In the genomic region with DNA sequence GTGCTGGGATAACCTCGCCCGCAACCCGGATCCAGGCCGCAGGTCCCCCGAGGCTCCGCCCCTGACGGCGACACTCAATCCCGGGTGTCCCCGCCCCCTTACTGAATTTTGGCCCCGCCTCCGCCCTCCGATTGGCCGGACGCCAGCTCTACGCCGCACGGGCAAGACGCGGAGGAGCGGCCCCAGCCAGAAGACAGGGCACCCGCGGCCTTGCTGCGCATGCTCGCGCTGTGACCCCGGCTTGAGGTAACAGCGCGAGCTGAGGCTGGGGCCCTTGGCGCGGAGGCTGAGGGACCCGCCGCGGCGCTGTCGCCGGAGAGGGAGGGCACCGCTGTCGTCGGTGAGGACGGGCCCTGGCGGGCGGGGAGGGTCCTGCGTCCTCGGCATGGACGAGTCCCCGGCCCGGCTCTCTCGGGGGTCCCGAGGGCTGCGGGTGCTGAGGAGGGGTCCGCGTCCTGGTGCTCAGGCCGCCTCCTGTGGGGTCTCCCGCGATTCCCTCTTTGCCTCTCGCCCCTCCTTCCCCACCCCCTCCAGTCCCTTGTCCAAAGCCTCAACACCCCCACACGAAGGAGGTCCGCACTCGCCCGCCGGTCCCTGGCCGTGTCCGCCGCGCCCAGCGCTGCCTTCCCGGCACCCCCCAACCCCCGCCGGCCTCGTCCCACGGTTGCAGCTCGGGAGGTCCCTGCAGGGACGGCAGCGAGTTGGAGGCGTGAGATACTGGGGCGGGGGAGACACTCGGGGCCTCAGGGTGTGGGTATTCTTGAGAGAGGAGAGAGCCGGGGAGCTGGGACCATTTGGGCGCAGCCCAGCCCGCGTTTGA, we compare ENCODE assay signal across 8 cellular contexts. TPM values are rescaled to one million over a fixed set of nuclear protein-coding genes. Genes with fewer than 3 reads are reported as not detected.
DNase-seq lines count a peak whose midpoint lies in the region; ATAC-seq and TF ChIP-seq lines count a peak whose summit lies in the region.

Gene FLYWCH2 (plus strand): TSS at position 189 of the 820 bp plus-strand sequence. CDS start 13,235 bp downstream, outside the sequence.

- H3K9me3 ChIP-seq in parathyroid adenoma (ENCODE audit: control insufficient read depth, low read length) = no peaks in the 10 kb centered on the region
- no peaks in the 10 kb centered on the region for H3K9me3 ChIP-seq in tibial nerve

- ATAC-seq in HG02763 (IDR thresholded peaks at IDR 0.05; ENCODE audit: unreplicated experiment) = peak; percentile 76
- peak; percentile 88 for ATAC-seq in activated naive CD8-positive, alpha-beta T cell treated with anti-CD3 and anti-CD28 coated beads, Interleukin-2, amount 50 U/mL, for 24 hours
- ATAC-seq in Right ventricle myocardium superior (ENCODE audit: poor library complexity) = peak; percentile 92

- H3K4me3 ChIP-seq in parathyroid adenoma (ENCODE audit: low read depth, low read length) (peak within 1 kb of the TSS; percentile 90), tibial nerve (peak within 1 kb of the TSS; percentile 81 to 94 (median 85))

- no peaks in the 10 kb centered on the region for H3K27me3 Mint-ChIP-seq in activated naive CD8-positive, alpha-beta T cell treated with anti-CD3 and anti-CD28 coated beads, Interleukin-2, amount 50 U/mL, for 24 hours

- peak within 1 kb of the TSS; percentile 87 for H3K4me3 Mint-ChIP-seq in activated naive CD8-positive, alpha-beta T cell treated with anti-CD3 and anti-CD28 coated beads, Interleukin-2, amount 50 U/mL, for 24 hours

- TF ChIP-seq POLR2A in tibial nerve (IDR thresholded peaks at IDR 0.05) = peak in 1 of 2 donors; percentile 68

- H3K4me2 ChIP-seq in parathyroid adenoma (ENCODE audit: low read length) = peak within 1 kb of the TSS; percentile 86

- H3K27ac ChIP-seq in parathyroid adenoma (peak within 1 kb of the TSS; percentile 90), tibial nerve (peak within 1 kb of the TSS; percentile 87 to 97 (median 95))

- WGBS in tibial nerve, 2 donors = 1% methylated on average over 54 to 66 of the region's 82 CpGs

- H3K27me3 ChIP-seq in parathyroid adenoma (ENCODE audit: control insufficient read depth, insufficient read depth, low read length) = no peaks in the 10 kb centered on the region
- no peaks in the 10 kb centered on the region for H3K27me3 ChIP-seq in tibial nerve

- TF ChIP-seq CTCF in GM12872 (IDR thresholded peaks at IDR 0.05; ENCODE audit: insufficient read depth, low read depth, low read length) (0 out of 3 replicates have a peak, but pooled peaks have one; percentile 15), parathyroid adenoma (IDR thresholded peaks at IDR 0.05) (no peak), tibial nerve (IDR thresholded peaks at IDR 0.05) (peak in 3 of 5 experiments; percentile 23 to 71 (median 62))

- H3K9me3 Mint-ChIP-seq in activated naive CD8-positive, alpha-beta T cell treated with anti-CD3 and anti-CD28 coated beads, Interleukin-2, amount 50 U/mL, for 24 hours = peaks cover 4% of the 10 kb centered on the region

- intact Hi-C loops in Right ventricle myocardium superior (cut with DNase I) = loop anchor here (2.0 kb wide), 1 partner anchor 22 kb away; no protein-coding TSS in a partner anchor

- DNase-seq in NCI-H1417 treated with DMSO at 0.1 percent for 48 hours (lab: John Stamatoyannopoulos, UW) (peak; percentile 82), SW480 (ENCODE audit: low spot score) (peak; percentile 91), Right ventricle myocardium superior (peak; percentile 99), tibial nerve (ENCODE audit: low spot score in 2 of 2) (peak; percentile 99)
- peak; percentile 100 for DNase-seq in activated naive CD8-positive, alpha-beta T cell treated with anti-CD3 and anti-CD28 coated beads, Interleukin-2, amount 50 U/mL, for 24 hours

- H3K79me2 ChIP-seq in parathyroid adenoma = peaks cover 6% of the 10 kb centered on the region

- peak within 1 kb of the TSS; percentile 89 for H3K27ac Mint-ChIP-seq in activated naive CD8-positive, alpha-beta T cell treated with anti-CD3 and anti-CD28 coated beads, Interleukin-2, amount 50 U/mL, for 24 hours

- H3K9ac ChIP-seq in parathyroid adenoma = peak within 1 kb of the TSS; percentile 67

- H3K36me3 ChIP-seq in parathyroid adenoma (ENCODE audit: control insufficient read depth, insufficient read depth, low read length) (no peaks in the 10 kb centered on the region), tibial nerve (no peaks in the 10 kb centered on the region)

- peaks cover 26% of the 10 kb centered on the region for H3K4me1 Mint-ChIP-seq in activated naive CD8-positive, alpha-beta T cell treated with anti-CD3 and anti-CD28 coated beads, Interleukin-2, amount 50 U/mL, for 24 hours

- peak; percentile 80 to 84 for TF ChIP-seq EP300 in tibial nerve (IDR thresholded peaks at IDR 0.05)

- H3K4me1 ChIP-seq in parathyroid adenoma (peaks cover 5% of the 10 kb centered on the region), tibial nerve (peaks cover 0 to 14% (median 6%) of the 10 kb centered on the region in 4 donors)

- peak within 1 kb of the TSS; percentile 69 for H2AFZ ChIP-seq in parathyroid adenoma

- no peaks in the 10 kb centered on the region for H3K36me3 Mint-ChIP-seq in activated naive CD8-positive, alpha-beta T cell treated with anti-CD3 and anti-CD28 coated beads, Interleukin-2, amount 50 U/mL, for 24 hours (ENCODE audit: low read depth)

RNA-seq across cellular contexts. Expression of gene FLYWCH2, which starts in this region (rescaled TPM):
- 27.9 TPM for total RNA-seq in Right ventricle myocardium superior
- 10 to 100 TPM; 66.2 to 76.8 (median 72.8) TPM for total RNA-seq in tibial nerve

Comparison
In these comparisons a context has a peak if more than half of its experiments do, and no peak if none do; other contexts are left out.
1. Peak in every context shown above with its lines: DNase-seq, ATAC-seq, H3K4me3 ChIP-seq and H3K27ac ChIP-seq.